In genomic region chr3:99663981-99664380, GRCh38 we compare ENCODE assay signal across 21 cellular contexts. TPM values are rescaled to one million over a fixed set of nuclear protein-coding genes. Genes with fewer than 3 reads are reported as not detected.
A peak's percentile ranks its signal among the peaks of the same experiment; 100 is the strongest.
DNase-seq lines count a peak whose midpoint lies in the region; ATAC-seq and TF ChIP-seq lines count a peak whose summit lies in the region.
"Had no signal": no experiment of that assay in that cellular context is flagged by ENCODE, and none has a peak within 500 bp of the region (broad histone marks: within the 10 kb centered on the region; RNA-seq: fewer than 3 reads in every experiment).

No MANE protein-coding gene starts in this region.

- peak overlapping the region; percentile 64; the same call in 1 of the 2 replicates for H3K18ac ChIP-seq in IMR-90 (ENCODE audit: low read depth, low read length)
- H3K18ac ChIP-seq in mesenchymal stem cell (ENCODE audit: low read depth in 1 of 2, low read length in 2 of 2) = no peak overlapping the region

- CTCF ChIA-PET in IMR-90 (lab: Yijun Ruan, JAX) = no interaction called here

- H3K79me2 ChIP-seq in ACC112 (ENCODE audit: control insufficient read depth, insufficient read depth, low read length, unreplicated experiment) = peaks cover 86% of the 10 kb centered on the region

- H3K27me3 ChIP-seq in ACC112 (ENCODE audit: insufficient read depth, low read length) (no peaks in the 10 kb centered on the region), IMR-90 (ENCODE audit: control insufficient read depth, insufficient read depth, low read length) (no peaks in the 10 kb centered on the region), mesenchymal stem cell (ENCODE audit: control insufficient read depth in 1 of 2, insufficient read depth in 1 of 2, low read length in 2 of 2) (no peaks in the 10 kb centered on the region)

- peak overlapping the region; percentile 37; the same call in 1 of the 2 replicates for H3K14ac ChIP-seq in IMR-90 (replicated peaks; ENCODE audit: low read depth, low read length)
- peak overlapping the region in 1 of 2 experiments; percentile 9 for H3K14ac ChIP-seq in mesenchymal stem cell (ENCODE audit: low read length in 2 of 2)

- H3K9me3 Mint-ChIP-seq in chondrocyte (ENCODE audit: low read depth) = no peaks in the 10 kb centered on the region

- H2BK120ac ChIP-seq in IMR-90 (ENCODE audit: low read depth, low read length) (no peak overlapping the region), mesenchymal stem cell (ENCODE audit: low read depth, low read length) (no peak overlapping the region)

- H4K8ac ChIP-seq in IMR-90 (ENCODE audit: low read depth in 2 of 2, low read length in 2 of 2) (0 out of 4 replicates have a peak overlapping the region, but pooled peaks of 1 of the 2 experiments have one; percentile 0), mesenchymal stem cell (ENCODE audit: low read length) (no peak overlapping the region)

- no CpG with 5 or more reads among the region's 1 CpG for WGBS in IMR-90 (ENCODE audit: extremely low coverage in 2 of 2, insufficient read length in 1 of 2), 2 experiments
- 40% methylated on average over 1 of the region's 1 CpG for WGBS in mesenchymal stem cell

- peaks cover 6% of the 10 kb centered on the region for H3K36me3 ChIP-seq in ACC112 (ENCODE audit: insufficient read depth, low read length)
- H3K36me3 ChIP-seq in IMR-90 (ENCODE audit: control insufficient read depth, insufficient read depth, low read length) = peaks cover 4% of the 10 kb centered on the region; the same call in 1 of the 2 replicates
- H3K36me3 ChIP-seq in mesenchymal stem cell (ENCODE audit: control insufficient read depth in 1 of 2, insufficient read depth in 2 of 2, low read depth in 1 of 2, low read length in 2 of 2) = peaks cover 0 to 9% of the 10 kb centered on the region in 2 experiments

- H2AK9ac ChIP-seq in IMR-90 (replicated peaks; ENCODE audit: low read depth, low read length, poor library complexity) = no peak overlapping the region

- H3K9me1 ChIP-seq in IMR-90 (ENCODE audit: insufficient read depth, low read length) = no peaks in the 10 kb centered on the region; the same call in none of the 2 replicates

- H3K4me3 Mint-ChIP-seq in chondrocyte (ENCODE audit: unreplicated experiment) = no peak overlapping the region
- no peak overlapping the region for H3K4me3 Mint-ChIP-seq in T-helper 17 cell

- BruUV-seq in IMR-90 (replicated peaks; lab: Mats Ljungman, UMichigan) = no TSS peak

- H4K91ac ChIP-seq in IMR-90 (ENCODE audit: insufficient read depth, low read depth, low read length) = no peak overlapping the region
- H4K91ac ChIP-seq in mesenchymal stem cell (ENCODE audit: low read length) = no peak overlapping the region

- H2BK12ac ChIP-seq in mesenchymal stem cell (ENCODE audit: low read length in 2 of 2) = no peak overlapping the region

- H2BK20ac ChIP-seq in IMR-90 (ENCODE audit: low read depth, low read length) = no peak overlapping the region

- no peak for ATAC-seq in IMR-90 (ENCODE audit: low read depth)
- ATAC-seq in T-helper 17 cell = no peak
- ATAC-seq: A549, HCT116, K562, Panc1, Right ventricle myocardium inferior had no signal

- no peak overlapping the region; the same call in 2 of the 3 replicates for H2BK15ac ChIP-seq in IMR-90 (ENCODE audit: low read depth, low read length)
- no peak overlapping the region for H2BK15ac ChIP-seq in mesenchymal stem cell (ENCODE audit: low read depth, poor library complexity, severe bottlenecking)

- no peaks in the 10 kb centered on the region; the same call in 1 of the 2 replicates for H4K20me1 ChIP-seq in IMR-90 (ENCODE audit: insufficient read depth, low read length)

- no peak for TF ChIP-seq POLR2A in IMR-90 (IDR thresholded peaks at IDR 0.05; ENCODE audit: low read depth, low read length)

- no peak for TF ChIP-seq RAD21 in IMR-90 (IDR thresholded peaks at IDR 0.05; ENCODE audit: low read length)

- H3K9ac ChIP-seq in IMR-90 (ENCODE audit: low read depth, low read length) (no peak overlapping the region), mesenchymal stem cell (ENCODE audit: low read length) (no peak overlapping the region)

- no peak overlapping the region for H2AFZ ChIP-seq in ACC112 (ENCODE audit: low read length, unreplicated experiment)
- no peak overlapping the region for H2AFZ ChIP-seq in IMR-90 (replicated peaks; ENCODE audit: low read length, poor library complexity)
- H2AFZ ChIP-seq in mesenchymal stem cell (ENCODE audit: low read depth, low read length) = peak overlapping the region; percentile 18

- H3K36me3 Mint-ChIP-seq in chondrocyte (ENCODE audit: low read depth) = peaks cover 51% of the 10 kb centered on the region
- no peaks in the 10 kb centered on the region for H3K36me3 Mint-ChIP-seq in T-helper 17 cell (ENCODE audit: low read depth)

- in situ Hi-C loops in IMR-90 (cut with MboI; ENCODE audit: low sequenced_read_pairs) = no loop called here

- H2BK5ac ChIP-seq in IMR-90 (ENCODE audit: low read depth, low read length, poor library complexity, severe bottlenecking) = no peak overlapping the region
- H2BK5ac ChIP-seq in mesenchymal stem cell (ENCODE audit: low read depth, low read length, poor library complexity, severe bottlenecking) = no peak overlapping the region

- H3K79me1 ChIP-seq in IMR-90 (ENCODE audit: low read depth in 1 of 2, low read length in 2 of 2) (peaks cover 35 to 50% of the 10 kb centered on the region in 2 experiments), mesenchymal stem cell (replicated peaks; ENCODE audit: low read length, poor library complexity, severe bottlenecking) (no peaks in the 10 kb centered on the region)

- H2AK5ac ChIP-seq in IMR-90 (ENCODE audit: low read depth, low read length) (no peak overlapping the region), mesenchymal stem cell (ENCODE audit: low read length, severe bottlenecking) (no peak overlapping the region)

- H3K4me1 ChIP-seq in ACC112 (ENCODE audit: control insufficient read depth, insufficient read depth, low read length, unreplicated experiment) (peaks cover 86% of the 10 kb centered on the region), IMR-90 (ENCODE audit: control insufficient read depth, insufficient read depth, low read length) (peaks cover 7% of the 10 kb centered on the region; the same call in 1 of the 2 replicates), mesenchymal stem cell (ENCODE audit: control insufficient read depth, insufficient read depth, low read depth, low read length) (peaks cover 13% of the 10 kb centered on the region)
- H3K4me1 ChIP-seq: A549 had no signal

- H3K27me3 Mint-ChIP-seq in chondrocyte (ENCODE audit: low read depth) (no peaks in the 10 kb centered on the region), T-helper 17 cell (peaks cover 16% of the 10 kb centered on the region)

- H3K9me3 ChIP-seq in IMR-90 (ENCODE audit: control insufficient read depth, insufficient read depth, low read length) = no peaks in the 10 kb centered on the region
- no peaks in the 10 kb centered on the region for H3K9me3 ChIP-seq in mesenchymal stem cell (ENCODE audit: control insufficient read depth, low read length)
- no peaks in the 10 kb centered on the region for H3K9me3 ChIP-seq in T-helper 17 cell (ENCODE audit: control insufficient read depth, low read length, poor library complexity, severe bottlenecking)
- H3K9me3 ChIP-seq: A549 had no signal

- H3K56ac ChIP-seq in IMR-90 (ENCODE audit: extremely low read depth, insufficient read depth, low read length) = no peak overlapping the region

- H3K4me3 ChIP-seq in ACC112 (ENCODE audit: low read depth, low read length) (peak overlapping the region; percentile 5; the same call in 1 of the 2 replicates), IMR-90 (ENCODE audit: insufficient read depth, low read depth, low read length) (no peak overlapping the region), mesenchymal stem cell (ENCODE audit: insufficient read depth in 1 of 2, low read depth in 1 of 2, low read length in 2 of 2) (no peak overlapping the region)
- H3K4me3 ChIP-seq: A549, K562, SK-N-MC had no signal

- intact Hi-C loops in IMR-90 (cut with micrococcal nuclease) = no loop called here

- dilution Hi-C loops in IMR-90 (cut with HindIII; ENCODE audit: low sequenced_read_pairs, unreplicated experiment) = no loop called here

- peaks cover 93% of the 10 kb centered on the region for H3K4me1 Mint-ChIP-seq in chondrocyte (ENCODE audit: low read depth)
- no peaks in the 10 kb centered on the region for H3K4me1 Mint-ChIP-seq in T-helper 17 cell

- H4K5ac ChIP-seq in IMR-90 (ENCODE audit: low read depth, low read length) = peak overlapping the region; percentile 58

- POLR2A ChIA-PET in IMR-90 (lab: Charles Lee; ENCODE audit: unreplicated experiment) = no interaction called here

- TF ChIP-seq CTCF in IMR-90 (conservative IDR thresholded peaks at IDR 0.05; ENCODE audit: low read depth, low read length) (no peak), chondrocyte (IDR thresholded peaks at IDR 0.05) (no peak)

- peak overlapping the region; percentile 60 for H3K27ac ChIP-seq in ACC112 (ENCODE audit: low read depth, low read length)
- no peak overlapping the region for H3K27ac ChIP-seq in IMR-90 (ENCODE audit: insufficient read depth, low read length)
- peak overlapping the region; percentile 70 for H3K27ac ChIP-seq in mesenchymal stem cell (ENCODE audit: low read length, poor library complexity, severe bottlenecking)
- H3K27ac ChIP-seq: A549, C4-2B, SK-N-MC had no signal

- H3K27ac Mint-ChIP-seq in chondrocyte (ENCODE audit: unreplicated experiment) = peak overlapping the region; percentile 86
- H3K27ac Mint-ChIP-seq in T-helper 17 cell = no peak overlapping the region

- H3K23ac ChIP-seq in IMR-90 (ENCODE audit: low read depth, low read length) = no peak overlapping the region
- no peak overlapping the region for H3K23ac ChIP-seq in mesenchymal stem cell (ENCODE audit: low read length in 2 of 2)

- no peak overlapping the region for H3K4ac ChIP-seq in IMR-90 (ENCODE audit: low read depth, low read length)
- H3K4ac ChIP-seq in mesenchymal stem cell (ENCODE audit: low read depth in 1 of 2, low read length in 2 of 2) = no peak overlapping the region

- H3K4me2 ChIP-seq in IMR-90 (ENCODE audit: low read depth, low read length) = no peak overlapping the region
- H3K4me2 ChIP-seq in mesenchymal stem cell (ENCODE audit: low read length, poor library complexity, severe bottlenecking) = no peak overlapping the region
- H3K4me2 ChIP-seq: A549 had no signal

- no peak for DNase-seq in IMR-90
- no peak for DNase-seq in chondrocyte (ENCODE audit: low spot score)
- no peak for DNase-seq in mesenchymal stem cell
- DNase-seq in T-helper 17 cell = no peak
- no peak for DNase-seq in COLO668 (lab: John Stamatoyannopoulos, UW; ENCODE audit: unreplicated experiment)
- no peak for DNase-seq in medulla oblongata (ENCODE audit: extremely low spot score)
- DNase-seq in hepatic stellate cell (ENCODE audit: low spot score) = no peak
- DNase-seq: COR-L47, DMS153, NCI-H187 treated with DMSO at 0.1 percent for 48 hours, NCI-H2171, NCI-H446, NCI-H748 treated with DMSO at 0.1 percent for 48 hours had no signal

TF ChIP-seq in IMR-90, 13 proteins besides CTCF, POLR2A, EP300 and RAD21 (continues in another document):
- TF ChIP-seq MXI1 (IDR thresholded peaks at IDR 0.05; ENCODE audit: borderline replicate concordance, low read depth, low read length) = no peak

RNA-seq across cellular contexts. Expression of gene COL8A1, which starts 25.6 kb away (rescaled TPM):
- 109 and 119 TPM in 2 replicates for total RNA-seq in IMR-90 (2012; rRNA removed)
- 133 and 151 TPM in 2 replicates for polyA plus RNA-seq in IMR-90 (2012; rRNA removed)
- 59.3 and 60.5 TPM in 2 replicates for polyA plus RNA-seq in IMR-90 (2012; cell fraction: cytosol; rRNA removed)
- polyA plus RNA-seq in IMR-90 (2012; cell fraction: nucleus; rRNA removed; ENCODE audit: low replicate concordance) = 44.8 and 87.0 TPM in 2 replicates
- 2,310 to 3,570 TPM (median 2,343 TPM) in 3 replicates for total RNA-seq in chondrocyte
- 115 TPM for polyA plus RNA-seq in mesenchymal stem cell (2013, experiment 1 of 2)
- polyA plus RNA-seq in mesenchymal stem cell (2013, experiment 2 of 2) = 112 TPM
- not detected for total RNA-seq in T-helper 17 cell
- polyA plus RNA-seq: A549, K562 had no signal

Comparison
In these comparisons a context has a peak if more than half of its experiments do, and no peak if none do; other contexts are left out.
1. RNA of gene COL8A1, which starts 25.6 kb away (total RNA-seq): 2,310 to 3,570 TPM in chondrocyte and 109 to 119 TPM in IMR-90; not detected in T-helper 17 cell; every median in the first group is over 100 times any median in the second.